In the genomic region with DNA sequence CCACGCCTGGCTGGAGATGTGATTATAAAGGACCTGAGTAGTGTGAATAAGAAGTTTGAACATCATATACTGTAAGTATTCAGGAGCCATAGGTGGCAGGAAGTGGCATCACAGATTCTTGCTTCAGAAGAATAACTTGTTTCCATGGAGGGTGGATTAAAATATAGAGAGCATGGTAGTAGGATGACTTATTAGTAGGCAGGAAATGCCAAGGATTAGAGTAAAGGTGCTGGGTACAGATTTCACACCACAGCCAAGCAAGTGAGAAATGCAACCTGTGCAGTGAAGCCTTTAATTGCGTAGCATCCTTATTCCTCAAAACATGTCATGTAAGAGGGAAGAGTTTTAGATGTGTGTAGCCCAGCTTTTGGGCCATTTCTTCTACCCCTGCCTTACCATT, we compare ENCODE assay signal across 43 cellular contexts. TPM values are rescaled to one million over a fixed set of nuclear protein-coding genes. Genes with fewer than 3 reads are reported as not detected.
"Had no signal": no experiment of that assay in that cellular context is flagged by ENCODE, and none has a peak within 500 bp of the region (broad histone marks: within the 10 kb centered on the region; RNA-seq: fewer than 3 reads in every experiment).

No MANE protein-coding gene starts in this region.

- H3K27me3 Mint-ChIP-seq: activated B cell treated with CpG ODN at 0.5 μM for 24 hours; activated CD4-positive, alpha-beta memory T cell treated with anti-CD3 and anti-CD28 coated beads for 36 hours; activated CD4-positive, alpha-beta T cell treated with anti-CD3 and anti-CD28 coated beads for 36 hours; activated CD4-positive, alpha-beta T cell treated with anti-CD3 and anti-CD28 coated beads, Interleukin-2, amount 10 ng/mL, durations not matched to agents 24 days and 14 days; activated CD8-positive, alpha-beta memory T cell treated with anti-CD3 and anti-CD28 coated beads, Interleukin-2, amount 10 ng/mL, durations not matched to agents 7 days and 5 days; activated naive CD4-positive, alpha-beta T cell treated with anti-CD3 and anti-CD28 coated beads, Interleukin-2, amount 50 U/mL, for 24 hours; activated naive CD8-positive, alpha-beta T cell treated with anti-CD3 and anti-CD28 coated beads for 36 hours; activated naive CD8-positive, alpha-beta T cell treated with anti-CD3 and anti-CD28 coated beads, Interleukin-2, amount 50 U/mL, for 24 hours; central memory CD8-positive, alpha-beta T cell; dendritic cell treated with granulocyte-macrophage colony-stimulating factor and Interleukin-4, amounts not matched to agents 40 ng/mL and 50 ng/mL, for 4 days; T-cell; T-helper 17 cell had no signal

- DNase-seq: activated B cell treated with CpG ODN at 0.5 μM for 24 hours; activated CD4-positive, alpha-beta memory T cell treated with anti-CD3 and anti-CD28 coated beads for 36 hours; activated CD4-positive, alpha-beta T cell treated with anti-CD3 and anti-CD28 coated beads for 36 hours; activated CD4-positive, alpha-beta T cell treated with anti-CD3 and anti-CD28 coated beads, Interleukin-2, amount 10 ng/mL, durations not matched to agents 24 days and 14 days; activated CD4-positive, CD25-positive, alpha-beta regulatory T cell treated with anti-CD3 and anti-CD28 coated beads, Interleukin-2, amount 50 U/mL, for 72 hours; activated CD8-positive, alpha-beta memory T cell treated with anti-CD3 and anti-CD28 coated beads, Interleukin-2, amount 10 ng/mL, durations not matched to agents 7 days and 5 days; activated CD8-positive, alpha-beta memory T cell treated with anti-CD3 and anti-CD28 coated beads, Interleukin-2, amount 50 U/mL, for 4 hours; activated CD8-positive, alpha-beta T cell treated with anti-CD3 and anti-CD28 coated beads, Interleukin-2, amount 10 ng/mL, durations not matched to agents 7 days and 5 days; activated effector memory CD4-positive, alpha-beta T cell treated with anti-CD3 and anti-CD28 coated beads, Interleukin-2, amount 50 U/mL, for 16 hours; activated naive CD4-positive, alpha-beta T cell treated with anti-CD3 and anti-CD28 coated beads for 36 hours; activated naive CD8-positive, alpha-beta T cell treated with anti-CD3 and anti-CD28 coated beads for 36 hours; activated naive CD8-positive, alpha-beta T cell treated with anti-CD3 and anti-CD28 coated beads, Interleukin-2, amount 50 U/mL, for 24 hours; activated T-cell treated with anti-CD3 and anti-CD28 coated beads, Interleukin-2, amount 50 U/mL, for 1 hour; activated T-cell treated with anti-CD3 and anti-CD28 coated beads, Interleukin-2, amount 50 U/mL, for 48 hours; adrenal gland; amygdala; aorta; body of pancreas; dorsolateral prefrontal cortex; effector memory CD4-positive, alpha-beta T cell; endodermal cell; erythroblast; esophagus squamous epithelium; foreskin melanocyte; glutamatergic neuron; heart left ventricle; T-cell; T-helper 17 cell; T1000; WERI-Rb-1 had no signal

- H3K27me3 ChIP-seq: adrenal gland, body of pancreas, dorsolateral prefrontal cortex, esophagus squamous epithelium, gastroesophageal sphincter, heart left ventricle had no signal

- H3K4me3 Mint-ChIP-seq: activated B cell treated with CpG ODN at 0.5 μM for 24 hours; activated CD4-positive, alpha-beta memory T cell treated with anti-CD3 and anti-CD28 coated beads for 36 hours; activated CD4-positive, alpha-beta T cell treated with anti-CD3 and anti-CD28 coated beads for 36 hours; activated CD4-positive, alpha-beta T cell treated with anti-CD3 and anti-CD28 coated beads, Interleukin-2, amount 10 ng/mL, durations not matched to agents 24 days and 14 days; activated CD8-positive, alpha-beta memory T cell treated with anti-CD3 and anti-CD28 coated beads, Interleukin-2, amount 10 ng/mL, durations not matched to agents 7 days and 5 days; activated CD8-positive, alpha-beta T cell treated with anti-CD3 and anti-CD28 coated beads, Interleukin-2, amount 10 ng/mL, durations not matched to agents 7 days and 5 days; activated naive CD4-positive, alpha-beta T cell treated with anti-CD3 and anti-CD28 coated beads for 36 hours; activated naive CD4-positive, alpha-beta T cell treated with anti-CD3 and anti-CD28 coated beads, Interleukin-2, amount 50 U/mL, for 24 hours; activated naive CD8-positive, alpha-beta T cell treated with anti-CD3 and anti-CD28 coated beads for 36 hours; activated naive CD8-positive, alpha-beta T cell treated with anti-CD3 and anti-CD28 coated beads, Interleukin-2, amount 50 U/mL, for 24 hours; activated T-helper 1 cell treated with anti-CD3 and anti-CD28 coated beads, Interleukin-12 subunit alpha, Interleukin-12 subunit beta, Interleukin-2, Interleukin-4 antibody, amounts not matched to agents 30 ng/mL and 10 ng/mL and 1 ng/mL, durations not matched to agents 14 hours and 24 hours and 36 hours; central memory CD8-positive, alpha-beta T cell; dendritic cell treated with granulocyte-macrophage colony-stimulating factor and Interleukin-4, amounts not matched to agents 40 ng/mL and 50 ng/mL, for 4 days; endodermal cell; T-cell; T-helper 17 cell; T-helper 2 cell treated with Interferon-gamma antibody and Interleukin-4, amounts not matched to agents 5 μg/mL and 100 μg/mL, for 36 hours had no signal

- H3K4me1 Mint-ChIP-seq: activated B cell treated with CpG ODN at 0.5 μM for 24 hours; activated CD8-positive, alpha-beta memory T cell treated with anti-CD3 and anti-CD28 coated beads, Interleukin-2, amount 10 ng/mL, durations not matched to agents 7 days and 5 days; activated naive CD8-positive, alpha-beta T cell treated with anti-CD3 and anti-CD28 coated beads for 36 hours; activated naive CD8-positive, alpha-beta T cell treated with anti-CD3 and anti-CD28 coated beads, Interleukin-2, amount 50 U/mL, for 24 hours; central memory CD8-positive, alpha-beta T cell had no signal

- H3K9me3 Mint-ChIP-seq: activated B cell treated with CpG ODN at 0.5 μM for 24 hours; activated CD4-positive, alpha-beta memory T cell treated with anti-CD3 and anti-CD28 coated beads for 36 hours; activated CD4-positive, alpha-beta T cell treated with anti-CD3 and anti-CD28 coated beads, Interleukin-2, amount 10 ng/mL, durations not matched to agents 24 days and 14 days; activated naive CD4-positive, alpha-beta T cell treated with anti-CD3 and anti-CD28 coated beads for 36 hours; activated naive CD4-positive, alpha-beta T cell treated with anti-CD3 and anti-CD28 coated beads, Interleukin-2, amount 50 U/mL, for 24 hours; activated naive CD8-positive, alpha-beta T cell treated with anti-CD3 and anti-CD28 coated beads for 36 hours; activated naive CD8-positive, alpha-beta T cell treated with anti-CD3 and anti-CD28 coated beads, Interleukin-2, amount 50 U/mL, for 24 hours; activated T-helper 1 cell treated with anti-CD3 and anti-CD28 coated beads, Interleukin-12 subunit alpha, Interleukin-12 subunit beta, Interleukin-2, Interleukin-4 antibody, amounts not matched to agents 30 ng/mL and 10 ng/mL and 1 ng/mL, durations not matched to agents 14 hours and 24 hours and 36 hours; activated T-helper 2 cell treated with anti-CD3 and anti-CD28 coated beads, Interferon-gamma antibody, Interleukin-2, Interleukin-4, amounts not matched to agents 10 μg/mL and 5 μg/mL and 100 μg/mL, durations not matched to agents 14 hours and 24 hours and 36 hours; central memory CD8-positive, alpha-beta T cell; dendritic cell treated with granulocyte-macrophage colony-stimulating factor and Interleukin-4, amounts not matched to agents 40 ng/mL and 50 ng/mL, for 4 days; endodermal cell; T-cell; T-helper 2 cell treated with Interferon-gamma antibody and Interleukin-4, amounts not matched to agents 5 μg/mL and 100 μg/mL, for 36 hours had no signal

- ATAC-seq: activated CD4-positive, alpha-beta T cell treated with anti-CD3 and anti-CD28 coated beads for 36 hours; activated CD8-positive, alpha-beta memory T cell treated with anti-CD3 and anti-CD28 coated beads, Interleukin-2, amount 10 ng/mL, durations not matched to agents 7 days and 5 days; activated CD8-positive, alpha-beta T cell treated with anti-CD3 and anti-CD28 coated beads, Interleukin-2, amount 10 ng/mL, durations not matched to agents 7 days and 5 days; activated naive CD8-positive, alpha-beta T cell treated with anti-CD3 and anti-CD28 coated beads, Interleukin-2, amount 50 U/mL, for 24 hours; body of pancreas; gastroesophageal sphincter; heart left ventricle; T-cell; T-helper 17 cell had no signal

- H3K27ac ChIP-seq: adrenal gland, body of pancreas, coronary artery, dorsolateral prefrontal cortex, esophagus squamous epithelium, gastroesophageal sphincter, heart left ventricle, WERI-Rb-1 had no signal

- H3K4me3 ChIP-seq: adrenal gland, body of pancreas, coronary artery, dorsolateral prefrontal cortex, esophagus squamous epithelium, gastroesophageal sphincter, heart left ventricle had no signal

- H3K9me3 ChIP-seq: adrenal gland, body of pancreas, esophagus squamous epithelium, gastroesophageal sphincter, heart left ventricle had no signal

- H3K4me1 ChIP-seq: body of pancreas, gastroesophageal sphincter had no signal

- H3K27ac Mint-ChIP-seq: activated B cell treated with CpG ODN at 0.5 μM for 24 hours; activated CD4-positive, alpha-beta memory T cell treated with anti-CD3 and anti-CD28 coated beads for 36 hours; activated CD4-positive, alpha-beta T cell treated with anti-CD3 and anti-CD28 coated beads for 36 hours; activated CD4-positive, alpha-beta T cell treated with anti-CD3 and anti-CD28 coated beads, Interleukin-2, amount 10 ng/mL, durations not matched to agents 24 days and 14 days; activated CD8-positive, alpha-beta memory T cell treated with anti-CD3 and anti-CD28 coated beads, Interleukin-2, amount 10 ng/mL, durations not matched to agents 7 days and 5 days; activated CD8-positive, alpha-beta T cell treated with anti-CD3 and anti-CD28 coated beads, Interleukin-2, amount 10 ng/mL, durations not matched to agents 7 days and 5 days; activated naive CD4-positive, alpha-beta T cell treated with anti-CD3 and anti-CD28 coated beads for 36 hours; activated naive CD4-positive, alpha-beta T cell treated with anti-CD3 and anti-CD28 coated beads, Interleukin-2, amount 50 U/mL, for 24 hours; activated naive CD8-positive, alpha-beta T cell treated with anti-CD3 and anti-CD28 coated beads for 36 hours; activated naive CD8-positive, alpha-beta T cell treated with anti-CD3 and anti-CD28 coated beads, Interleukin-2, amount 50 U/mL, for 24 hours; activated T-helper 1 cell treated with anti-CD3 and anti-CD28 coated beads, Interleukin-12 subunit alpha, Interleukin-12 subunit beta, Interleukin-2, Interleukin-4 antibody, amounts not matched to agents 30 ng/mL and 10 ng/mL and 1 ng/mL, durations not matched to agents 14 hours and 24 hours and 36 hours; activated T-helper 2 cell treated with anti-CD3 and anti-CD28 coated beads, Interferon-gamma antibody, Interleukin-2, Interleukin-4, amounts not matched to agents 10 μg/mL and 5 μg/mL and 100 μg/mL, durations not matched to agents 14 hours and 24 hours and 36 hours; dendritic cell treated with granulocyte-macrophage colony-stimulating factor and Interleukin-4, amounts not matched to agents 40 ng/mL and 50 ng/mL, for 4 days; endodermal cell; T-cell; T-helper 17 cell; T-helper 2 cell treated with Interferon-gamma antibody and Interleukin-4, amounts not matched to agents 5 μg/mL and 100 μg/mL, for 36 hours had no signal

RNA-seq across cellular contexts. Expression of a gene that starts 42.4 kb away (rescaled TPM):
- total RNA-seq: fibroblast of villous mesenchyme had no signal
- polyA plus RNA-seq: fibroblast of lung had no signal

RNA-seq across cellular contexts. Expression of a gene that starts 57.6 kb away (rescaled TPM):
- total RNA-seq: activated B cell treated with CpG ODN at 0.5 μM for 24 hours; activated CD4-positive, alpha-beta memory T cell treated with anti-CD3 and anti-CD28 coated beads for 36 hours; activated CD4-positive, alpha-beta T cell treated with anti-CD3 and anti-CD28 coated beads for 36 hours; activated CD4-positive, alpha-beta T cell treated with anti-CD3 and anti-CD28 coated beads, Interleukin-2, amount 10 ng/mL, durations not matched to agents 24 days and 14 days; activated CD8-positive, alpha-beta memory T cell treated with anti-CD3 and anti-CD28 coated beads for 36 hours; activated CD8-positive, alpha-beta memory T cell treated with anti-CD3 and anti-CD28 coated beads, Interleukin-2, amount 10 ng/mL, durations not matched to agents 7 days and 5 days; activated CD8-positive, alpha-beta T cell treated with anti-CD3 and anti-CD28 coated beads, Interleukin-2, amount 10 ng/mL, durations not matched to agents 7 days and 5 days; activated naive CD4-positive, alpha-beta T cell treated with anti-CD3 and anti-CD28 coated beads for 36 hours; activated naive CD8-positive, alpha-beta T cell treated with anti-CD3 and anti-CD28 coated beads for 36 hours; activated T-helper 1 cell treated with anti-CD3 and anti-CD28 coated beads, Interleukin-12 subunit alpha, Interleukin-12 subunit beta, Interleukin-2, Interleukin-4 antibody, amounts not matched to agents 30 ng/mL and 10 ng/mL and 1 ng/mL, durations not matched to agents 14 hours and 24 hours and 36 hours; activated T-helper 2 cell treated with anti-CD3 and anti-CD28 coated beads, Interferon-gamma antibody, Interleukin-2, Interleukin-4, amounts not matched to agents 10 μg/mL and 5 μg/mL and 100 μg/mL, durations not matched to agents 14 hours and 24 hours and 36 hours; adrenal gland; body of pancreas; cardiac septum; cerebellum; esophagus squamous epithelium; fibroblast of lung; fibroblast of villous mesenchyme; gastroesophageal sphincter; heart left ventricle; T-helper 17 cell had no signal
- polyA plus RNA-seq: adrenal gland, aorta, fibroblast of lung had no signal
